9 cellular contexts compared by ENCODE assay signal in the genomic region with DNA sequence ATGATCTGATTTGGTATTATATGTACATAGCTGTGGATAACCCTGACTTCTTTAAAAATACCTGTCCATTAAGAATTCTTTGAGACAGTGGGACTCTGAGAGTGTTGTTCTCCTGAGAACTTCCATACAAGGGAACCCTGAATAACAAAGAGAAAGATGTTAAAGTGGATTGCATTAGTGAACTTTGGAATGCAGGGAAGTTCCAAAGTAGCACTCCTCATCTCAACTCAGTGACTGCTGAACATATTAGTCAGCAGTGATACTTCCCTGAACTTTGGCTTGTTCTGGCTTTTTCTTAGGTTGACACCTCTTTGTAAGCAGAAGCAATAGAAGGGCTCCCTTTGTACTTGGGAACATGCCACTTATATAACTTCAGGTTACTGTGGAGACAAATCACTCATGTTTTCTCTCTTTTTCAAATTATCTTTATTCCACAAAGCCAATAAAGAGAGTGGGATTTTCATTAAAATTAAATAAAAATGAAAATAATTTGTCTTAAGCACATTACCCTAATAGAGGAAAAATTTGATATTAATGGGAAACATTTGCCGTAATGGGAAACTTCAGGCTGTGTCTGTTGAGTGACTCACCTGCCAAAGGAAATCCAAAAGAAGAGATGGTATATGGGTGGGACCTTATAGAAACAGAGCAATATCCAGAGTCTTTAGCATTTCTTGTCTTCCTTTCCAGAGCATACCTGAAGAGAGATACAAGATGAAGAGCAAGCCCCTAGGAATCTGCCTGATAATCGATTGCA. TPM values are rescaled to one million over a fixed set of nuclear protein-coding genes. Genes with fewer than 3 reads are reported as not detected.
DNase-seq lines count a peak whose midpoint lies in the region; ATAC-seq lines count a peak whose summit lies in the region.
"Had no signal": no experiment of that assay in that cellular context is flagged by ENCODE, and none has a peak within 500 bp of the region (broad histone marks: within the 10 kb centered on the region; RNA-seq: fewer than 3 reads in every experiment).

No MANE protein-coding gene starts in this region.

- peak overlapping the region; percentile 95 to 98 for H3K27ac Mint-ChIP-seq in natural killer cell treated with Interleukin-12 subunit alpha and Interleukin-12 subunit beta and Interleukin-15 and Interleukin-18, amount 100 ng/mL, for 72 hours

- peaks cover 49% of the 10 kb centered on the region for H3K36me3 Mint-ChIP-seq in natural killer cell treated with Interleukin-12 subunit alpha and Interleukin-12 subunit beta and Interleukin-15 and Interleukin-18, amount 100 ng/mL, for 72 hours

- H3K4me3 Mint-ChIP-seq in natural killer cell treated with Interleukin-12 subunit alpha and Interleukin-12 subunit beta and Interleukin-15 and Interleukin-18, amount 100 ng/mL, for 72 hours: peak overlapping the region; percentile 57

- DNase-seq in CD1c-positive myeloid dendritic cell (ENCODE audit: extremely low spot score) (peak; percentile 65), RPMI7951 (ENCODE audit: low read depth) (peak; percentile 84), GM19238 (ENCODE audit: insufficient read length, low spot score) (no peak), ureter (ENCODE audit: low spot score) (no peak), middle frontal gyrus (ENCODE audit: extremely low spot score, low spot score) (no peak)
- DNase-seq in natural killer cell treated with Interleukin-12 subunit alpha and Interleukin-12 subunit beta and Interleukin-15 and Interleukin-18, amount 100 ng/mL, for 72 hours (ENCODE audit: low spot score): no peak
- DNase-seq: NCI-H2029 had no signal

- no peaks in the 10 kb centered on the region for H3K27me3 Mint-ChIP-seq in natural killer cell treated with Interleukin-12 subunit alpha and Interleukin-12 subunit beta and Interleukin-15 and Interleukin-18, amount 100 ng/mL, for 72 hours

- ATAC-seq in esophagus mucosa (peak; percentile 83), GM18861 (IDR thresholded peaks at IDR 0.05; ENCODE audit: unreplicated experiment) (no peak)
- no peak for ATAC-seq in natural killer cell treated with Interleukin-12 subunit alpha and Interleukin-12 subunit beta and Interleukin-15 and Interleukin-18, amount 100 ng/mL, for 72 hours

- no peaks in the 10 kb centered on the region for H3K9me3 Mint-ChIP-seq in natural killer cell treated with Interleukin-12 subunit alpha and Interleukin-12 subunit beta and Interleukin-15 and Interleukin-18, amount 100 ng/mL, for 72 hours

- peaks cover 50 to 52% of the 10 kb centered on the region in 2 donors for H3K4me1 Mint-ChIP-seq in natural killer cell treated with Interleukin-12 subunit alpha and Interleukin-12 subunit beta and Interleukin-15 and Interleukin-18, amount 100 ng/mL, for 72 hours (ENCODE audit: low read depth in 2 of 2)

RNA-seq across cellular contexts. Expression of a gene that starts 33.3 kb away (rescaled TPM):
- 45.3 and 46.5 TPM in 2 replicates for total RNA-seq in RPMI7951 (2014; rRNA removed; shearing (Covaris generic))
- 79.0 TPM for total RNA-seq in esophagus mucosa
- 100 to 1,000 TPM; 366 to 438 TPM for total RNA-seq in natural killer cell treated with Interleukin-12 subunit alpha and Interleukin-12 subunit beta and Interleukin-15 and Interleukin-18, amount 100 ng/mL, for 72 hours
- total RNA-seq in ureter: 187 TPM

RNA-seq across cellular contexts. Expression of a gene that starts 33.7 kb away (rescaled TPM):
- 7.4 and 8.5 TPM in 2 replicates for total RNA-seq in RPMI7951 (2014; rRNA removed; shearing (Covaris generic))
- 11.2 TPM for total RNA-seq in esophagus mucosa
- 10 to 100 TPM; 17.5 to 23.0 TPM for total RNA-seq in natural killer cell treated with Interleukin-12 subunit alpha and Interleukin-12 subunit beta and Interleukin-15 and Interleukin-18, amount 100 ng/mL, for 72 hours
- total RNA-seq in ureter: 16.6 TPM

Comparison
In these comparisons a context has a peak if more than half of its experiments do, and no peak if none do; other contexts are left out.
1. DNase-seq: peak in CD1c-positive myeloid dendritic cell (single experiment) and RPMI7951 (single experiment); none in natural killer cell treated with Interleukin-12 subunit alpha and Interleukin-12 subunit beta and Interleukin-15 and Interleukin-18, amount 100 ng/mL, for 72 hours (single experiment), GM19238 (single experiment), ureter (single experiment) and middle frontal gyrus (single experiment).